ENCODE assay signal across 35 cellular contexts in genomic region chr11:21257461-21257860, GRCh38.
"Had no signal": no experiment of that assay in that cellular context is flagged by ENCODE, and none has a peak within 500 bp of the region (broad histone marks: within the 10 kb centered on the region; RNA-seq: fewer than 3 reads in every experiment).

No MANE protein-coding gene starts in this region.

- H3K4me2 ChIP-seq: KMS-11 had no signal

- H3K27me3 ChIP-seq: MG63 had no signal

- DNase-seq: Karpas-422, Kasumi-1, KG1, MG63, MM.1S, MV-4-11, NCI-H1048, NCI-H1092, NCI-H1092 treated with DMSO at 0.1 percent for 48 hours, NCI-H1105, NCI-H1105 treated with DMSO at 0.1 percent for 48 hours, NCI-H1417, NCI-H1417 treated with DMSO at 0.1 percent for 48 hours, NCI-H1436, NCI-H1436 treated with DMSO at 0.1 percent for 48 hours, NCI-H146, NCI-H1694, NCI-H1694 treated with DMSO at 0.1 percent for 48 hours, NCI-H187, NCI-H187 treated with DMSO at 0.1 percent for 48 hours, NCI-H1930, NCI-H2029, NCI-H2029 treated with DMSO at 0.1 percent for 48 hours, NCI-H2081, NCI-H2081 treated with DMSO at 0.1 percent for 48 hours, NCI-H2107, NCI-H2171, NCI-H2171 treated with DMSO at 0.1 percent for 48 hours, NCI-H2227 treated with DMSO at 0.1 percent for 48 hours, NCI-H226, NCI-H345, NCI-H446, NCI-H446 treated with DMSO at 0.1 percent for 48 hours, NCI-H510A had no signal

- H3K9ac ChIP-seq: KMS-11 had no signal

- H3K4me3 ChIP-seq: MG63 had no signal

- H3K27ac ChIP-seq: KMS-11 had no signal

- H3K9me3 ChIP-seq: MG63 had no signal

- H3K36me3 ChIP-seq: MG63 had no signal
